Comparison of ENCODE assay signal across 1 cellular context in genomic region chr16:2686075-2686474, GRCh38. TPM values are rescaled to one million over a fixed set of nuclear protein-coding genes. Genes with fewer than 3 reads are reported as not detected.
"Had no signal": no experiment of that assay in that cellular context is flagged by ENCODE, and none has a peak within 500 bp of the region (broad histone marks: within the 10 kb centered on the region; RNA-seq: fewer than 3 reads in every experiment).

No MANE protein-coding gene starts in this region.

RNA-seq across cellular contexts. Expression of gene PRSS27, which starts 33.9 kb away (rescaled TPM):
- total RNA-seq: ascending aorta had no signal
